Comparison of ENCODE assay signal across 8 cellular contexts in the genomic region with DNA sequence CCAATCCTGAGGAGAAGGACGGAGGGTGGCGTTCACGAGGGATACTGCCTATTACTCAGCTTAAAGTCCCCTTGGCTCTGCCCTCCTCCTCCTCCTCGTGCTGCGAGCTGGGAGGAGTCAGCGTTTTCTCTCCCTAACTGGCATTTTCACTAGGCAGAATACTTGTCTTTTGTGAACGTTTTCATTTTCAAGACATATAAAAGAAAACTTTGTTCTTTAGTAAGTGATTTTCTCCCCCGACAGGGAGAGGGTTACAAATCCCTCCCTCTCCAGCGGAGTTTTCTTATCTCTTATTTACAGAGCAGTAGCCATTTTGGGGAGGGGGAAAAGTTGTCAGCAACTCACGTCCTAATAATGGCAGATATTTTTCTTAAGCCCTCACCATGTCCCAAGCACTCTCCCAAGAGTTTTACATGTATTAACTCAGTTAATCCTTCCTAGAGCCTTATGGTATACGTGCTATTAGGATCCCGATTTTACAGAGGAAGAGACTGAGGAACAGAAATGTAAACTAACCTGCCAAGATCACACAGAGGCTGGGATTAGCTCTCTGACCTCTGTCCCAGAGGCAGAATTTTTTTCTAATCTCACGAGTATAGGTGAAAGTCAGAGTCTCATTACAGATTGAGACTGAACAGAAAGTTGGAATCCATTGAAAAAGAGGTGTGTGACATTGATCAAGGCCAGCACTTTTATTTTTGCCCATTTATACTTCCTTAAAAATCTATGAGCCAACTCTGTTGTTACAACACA. TPM values are rescaled to one million over a fixed set of nuclear protein-coding genes. Genes with fewer than 3 reads are reported as not detected.
DNase-seq lines count a peak whose midpoint lies in the region; ATAC-seq lines count a peak whose summit lies in the region.

No MANE protein-coding gene starts in this region.

- peaks cover 51% of the 10 kb centered on the region for H3K4me1 Mint-ChIP-seq in stimulated activated memory B cell treated with anti-CD40 and anti-IgM and Interleukin-4, amounts not matched to agents 10 μg/mL and 1 μg/mL and 100 μg/mL, for 72 hours

- H3K4me3 ChIP-seq in effector memory CD4-positive, alpha-beta T cell (ENCODE audit: insufficient read depth, low read depth, low read length, poor library complexity, severe bottlenecking) = peak overlapping the region; percentile 61

- H3K4me1 ChIP-seq in effector memory CD4-positive, alpha-beta T cell (ENCODE audit: control insufficient read depth, insufficient read depth, low read length, poor library complexity, severe bottlenecking) = peaks cover 28% of the 10 kb centered on the region

- peak; percentile 61 for ATAC-seq in GM21825 (IDR thresholded peaks at IDR 0.05; ENCODE audit: unreplicated experiment)
- ATAC-seq in stimulated activated memory B cell treated with anti-CD40 and anti-IgM and Interleukin-4, amounts not matched to agents 10 μg/mL and 1 μg/mL and 100 μg/mL, for 72 hours = peak; percentile 63

- H3K9me3 Mint-ChIP-seq in stimulated activated memory B cell treated with anti-CD40 and anti-IgM and Interleukin-4, amounts not matched to agents 10 μg/mL and 1 μg/mL and 100 μg/mL, for 72 hours = no peaks in the 10 kb centered on the region

- peak; percentile 88 for DNase-seq in DMS 273 (lab: John Stamatoyannopoulos, UW; ENCODE audit: unreplicated experiment)
- DNase-seq in NCI-H1694 (lab: John Stamatoyannopoulos, UW) = peak; percentile 39
- DNase-seq in activated CD4-positive, alpha-beta T cell treated with anti-CD3 and anti-CD28 coated beads for 1 hour = peak; percentile 16
- DNase-seq in effector memory CD4-positive, alpha-beta T cell = no peak
- peak; percentile 56 to 85 for DNase-seq in lung microvascular endothelial cell (ENCODE audit: low read depth in 2 of 2)
- no peak for DNase-seq in germinal center (ENCODE audit: low spot score)

- H3K9me3 ChIP-seq in effector memory CD4-positive, alpha-beta T cell (ENCODE audit: control insufficient read depth, low read length) = no peaks in the 10 kb centered on the region

- H3K4me3 Mint-ChIP-seq in stimulated activated memory B cell treated with anti-CD40 and anti-IgM and Interleukin-4, amounts not matched to agents 10 μg/mL and 1 μg/mL and 100 μg/mL, for 72 hours = peak overlapping the region; percentile 71

- no peaks in the 10 kb centered on the region for H3K36me3 Mint-ChIP-seq in stimulated activated memory B cell treated with anti-CD40 and anti-IgM and Interleukin-4, amounts not matched to agents 10 μg/mL and 1 μg/mL and 100 μg/mL, for 72 hours

- peak overlapping the region; percentile 94 for H3K27ac Mint-ChIP-seq in stimulated activated memory B cell treated with anti-CD40 and anti-IgM and Interleukin-4, amounts not matched to agents 10 μg/mL and 1 μg/mL and 100 μg/mL, for 72 hours

- H3K27me3 Mint-ChIP-seq in stimulated activated memory B cell treated with anti-CD40 and anti-IgM and Interleukin-4, amounts not matched to agents 10 μg/mL and 1 μg/mL and 100 μg/mL, for 72 hours = no peaks in the 10 kb centered on the region

- H3K27ac ChIP-seq in effector memory CD4-positive, alpha-beta T cell (ENCODE audit: insufficient read depth, low read length, poor library complexity, severe bottlenecking) = peak overlapping the region; percentile 54

- no peaks in the 10 kb centered on the region for H3K27me3 ChIP-seq in effector memory CD4-positive, alpha-beta T cell (replicated peaks; ENCODE audit: control insufficient read depth, insufficient read depth, low read length, poor library complexity, severe bottlenecking)

- H3K36me3 ChIP-seq in effector memory CD4-positive, alpha-beta T cell (ENCODE audit: control insufficient read depth, insufficient read depth, low read length) = no peaks in the 10 kb centered on the region

RNA-seq across cellular contexts. Expression of a gene that starts 30.0 kb away (rescaled TPM):
- 8.3 and 9.7 TPM in 2 replicates for total RNA-seq in lung microvascular endothelial cell

Comparison
In these comparisons a context has a peak if more than half of its experiments do, and no peak if none do; other contexts are left out.
1. DNase-seq: peak in DMS 273 (single experiment), NCI-H1694 (single experiment), activated CD4-positive, alpha-beta T cell treated with anti-CD3 and anti-CD28 coated beads for 1 hour (single experiment) and lung microvascular endothelial cell (2 of 2); none in effector memory CD4-positive, alpha-beta T cell (0 of 3) and germinal center (single experiment).